ENCODE assay signal across 15 cellular contexts in the genomic region with DNA sequence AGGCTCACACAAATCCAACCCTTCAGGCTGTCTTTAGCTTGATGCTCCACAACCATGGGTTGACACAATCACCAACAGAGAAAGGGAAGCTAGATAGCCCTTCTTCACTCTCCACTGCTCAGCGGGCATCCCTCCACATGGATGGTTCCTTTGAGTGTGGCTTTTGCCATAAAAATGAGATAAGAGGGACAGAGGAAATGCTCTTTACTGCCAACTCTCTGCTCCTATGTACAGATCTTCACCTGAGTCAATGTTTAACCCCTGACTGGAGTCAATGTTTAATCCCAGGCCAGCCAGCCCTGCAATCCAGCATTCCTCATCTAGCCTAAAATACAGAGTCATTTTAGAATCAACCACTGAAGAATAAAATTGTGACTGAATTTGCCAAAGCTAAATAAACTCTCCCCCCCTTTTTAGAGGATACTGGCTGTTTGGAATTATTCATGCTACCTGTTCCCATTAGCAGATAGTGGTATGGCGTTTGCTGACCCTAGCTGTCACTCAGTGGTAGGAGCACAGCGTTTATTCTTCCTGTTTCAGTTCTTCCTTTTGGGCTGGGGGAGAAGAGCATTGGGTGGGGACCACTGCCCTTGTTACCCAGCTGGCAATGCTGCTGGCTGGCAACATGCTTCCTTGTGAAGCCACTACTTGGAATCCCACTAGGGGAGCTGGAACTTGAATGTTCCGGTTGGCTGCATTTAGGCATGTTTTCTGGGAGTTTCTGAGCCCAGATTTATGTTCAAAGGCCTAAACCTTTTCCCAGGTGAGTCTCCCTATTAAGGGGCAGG. TPM values are rescaled to one million over a fixed set of nuclear protein-coding genes. Genes with fewer than 3 reads are reported as not detected.
A peak's percentile ranks its signal among the peaks of the same experiment; 100 is the strongest.
DNase-seq lines count a peak whose midpoint lies in the region; ATAC-seq and TF ChIP-seq lines count a peak whose summit lies in the region.
"Had no signal": no experiment of that assay in that cellular context is flagged by ENCODE, and none has a peak within 500 bp of the region (broad histone marks: within the 10 kb centered on the region; RNA-seq: fewer than 3 reads in every experiment).

No MANE protein-coding gene starts in this region.

- H3K36me3 ChIP-seq in sigmoid colon = no peaks in the 10 kb centered on the region

- no peak for TF ChIP-seq POLR2A in sigmoid colon (IDR thresholded peaks at IDR 0.05)

- 18 to 58% methylated on average over 4 of the region's 4 CpGs for WGBS in sigmoid colon, 2 donors

- H3K4me3 Mint-ChIP-seq in dendritic cell treated with granulocyte-macrophage colony-stimulating factor and Interleukin-4, amounts not matched to agents 40 ng/mL and 50 ng/mL, for 4 days = no peak overlapping the region
- H3K4me3 Mint-ChIP-seq: nephron progenitor cell had no signal

- H3K9me3 ChIP-seq in sigmoid colon = no peaks in the 10 kb centered on the region

- H3K4me1 Mint-ChIP-seq in dendritic cell treated with granulocyte-macrophage colony-stimulating factor and Interleukin-4, amounts not matched to agents 40 ng/mL and 50 ng/mL, for 4 days (ENCODE audit: low read depth) = peaks cover 72% of the 10 kb centered on the region

- no peaks in the 10 kb centered on the region for H3K9me3 Mint-ChIP-seq in dendritic cell treated with granulocyte-macrophage colony-stimulating factor and Interleukin-4, amounts not matched to agents 40 ng/mL and 50 ng/mL, for 4 days

- intact Hi-C loops in dendritic cell treated with granulocyte-macrophage colony-stimulating factor and Interleukin-4, amounts not matched to agents 40 ng/mL and 50 ng/mL, for 4 days (cut with micrococcal nuclease) = no loop called here
- intact Hi-C loops in sigmoid colon (cut with DNase I) = no loop called here

- H3K27ac Mint-ChIP-seq in dendritic cell treated with granulocyte-macrophage colony-stimulating factor and Interleukin-4, amounts not matched to agents 40 ng/mL and 50 ng/mL, for 4 days = peak overlapping the region; percentile 24
- H3K27ac Mint-ChIP-seq: nephron progenitor cell had no signal

- H3K36me3 Mint-ChIP-seq in dendritic cell treated with granulocyte-macrophage colony-stimulating factor and Interleukin-4, amounts not matched to agents 40 ng/mL and 50 ng/mL, for 4 days (ENCODE audit: low read depth) = no peaks in the 10 kb centered on the region

- TF ChIP-seq EP300 in sigmoid colon (IDR thresholded peaks at IDR 0.05) = no peak

- DNase-seq in renal cortical epithelial cell (ENCODE audit: low read depth) (peak; percentile 93), NCI-H2196 treated with DMSO at 0.1 percent for 48 hours (lab: John Stamatoyannopoulos, UW; ENCODE audit: unreplicated experiment) (no peak), sigmoid colon (no peak), mesenteric fat pad (ENCODE audit: low spot score) (no peak)
- DNase-seq: activated CD4-positive, CD25-positive, alpha-beta regulatory T cell treated with anti-CD3 and anti-CD28 coated beads, Interleukin-2, amount 50 U/mL, for 72 hours; activated T-cell treated with anti-CD3 and anti-CD28 coated beads for 4 hours; HCEC 1CT; NCI-H187 treated with DMSO at 0.1 percent for 48 hours; nephron progenitor cell; substantia nigra had no signal

- H3K27ac ChIP-seq in sigmoid colon = no peak overlapping the region

- ATAC-seq in GM18909 (IDR thresholded peaks at IDR 0.05; ENCODE audit: poor library complexity, unreplicated experiment) = peak; percentile 46
- peak; percentile 47 for ATAC-seq in HG03135 (IDR thresholded peaks at IDR 0.05; ENCODE audit: unreplicated experiment)

- H3K4me3 ChIP-seq in sigmoid colon = no peak overlapping the region
- H3K4me3 ChIP-seq: K562 had no signal

- TF ChIP-seq CTCF in sigmoid colon (IDR thresholded peaks at IDR 0.05) = no peak

- H3K4me1 ChIP-seq in sigmoid colon = peaks cover 0 to 26% (median 5%) of the 10 kb centered on the region in 4 donors

- H3K27me3 ChIP-seq in sigmoid colon = no peaks in the 10 kb centered on the region

- peaks cover 41% of the 10 kb centered on the region for H3K27me3 Mint-ChIP-seq in dendritic cell treated with granulocyte-macrophage colony-stimulating factor and Interleukin-4, amounts not matched to agents 40 ng/mL and 50 ng/mL, for 4 days

RNA-seq across cellular contexts. Expression of gene PIGR, which starts 5.2 kb away (rescaled TPM):
- total RNA-seq in renal cortical epithelial cell = 3.8 and 15.7 TPM in 2 replicates
- 1 to 10 TPM in 2 of 4 donors, under 1 TPM in 1, not detected in 1; 0.16 to 9.3 (median 8.6) TPM for total RNA-seq in sigmoid colon
- polyA plus RNA-seq in sigmoid colon = 1,000 to 10,000 TPM in 1 of 3 donors, 100 to 1,000 TPM in 2; 163 to 3,648 (median 569) TPM
- total RNA-seq in mesenteric fat pad = 6.9 TPM

RNA-seq across cellular contexts. Expression of gene FCAMR, which starts 18.7 kb away (rescaled TPM):
- total RNA-seq in renal cortical epithelial cell (0.69 and 3.6 TPM in 2 replicates), sigmoid colon (not detected), mesenteric fat pad (not detected)
- polyA plus RNA-seq in sigmoid colon = 1 to 10 TPM in 1 of 3 donors, not detected in 2; 1.5 TPM
- total RNA-seq: K562, skeletal muscle tissue had no signal
- polyA plus RNA-seq: K562 had no signal

RNA-seq across cellular contexts. Expression of gene FCMR, which starts 29.8 kb away (rescaled TPM):
- total RNA-seq in renal cortical epithelial cell (0.05 TPM in 1 of 2 replicates, not detected in the other), sigmoid colon (1 to 10 TPM in 2 of 4 donors, under 1 TPM in 1, not detected in 1; 0.49 to 1.5 (median 1.1) TPM), mesenteric fat pad (5.8 TPM)
- 100 to 1,000 TPM in 1 of 3 donors, 1 to 10 TPM in 2; 1.8 to 111 (median 3.5) TPM for polyA plus RNA-seq in sigmoid colon

RNA-seq across cellular contexts. Expression of gene IL24, which starts 54.3 kb away (rescaled TPM):
- total RNA-seq in renal cortical epithelial cell = not detected in 2 replicates
- not detected for total RNA-seq in sigmoid colon
- under 1 TPM in 2 of 3 donors, not detected in 1; 0.36 to 0.46 TPM for polyA plus RNA-seq in sigmoid colon
- total RNA-seq in mesenteric fat pad = not detected
- total RNA-seq: K562, skeletal muscle tissue had no signal
